In the genomic region with DNA sequence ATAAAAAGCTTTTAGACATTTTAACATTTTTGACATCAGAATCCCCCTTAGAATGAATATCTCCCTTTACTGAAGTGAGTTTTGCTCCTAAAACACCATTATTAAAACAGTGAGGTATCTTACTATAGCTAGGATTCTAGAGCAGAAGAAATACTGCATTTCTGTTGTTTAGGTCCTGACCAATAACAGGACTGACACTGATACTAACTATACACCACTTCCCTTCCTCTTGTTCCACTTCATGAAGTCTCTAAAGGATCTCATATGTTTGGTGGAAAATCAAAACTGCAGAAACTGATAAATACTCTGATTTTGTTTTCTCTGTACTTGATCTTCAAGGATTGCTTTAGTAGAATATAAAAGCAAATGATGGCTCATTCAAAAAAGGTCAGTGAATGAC, we compare ENCODE assay signal across 18 cellular contexts.
"Had no signal": no experiment of that assay in that cellular context is flagged by ENCODE, and none has a peak within 500 bp of the region (broad histone marks: within the 10 kb centered on the region; RNA-seq: fewer than 3 reads in every experiment).

No MANE protein-coding gene starts in this region.

- FAIRE-seq: colon, endothelial cell of umbilical vein, frontal cortex, islet of Langerhans, keratinocyte had no signal

- DNase-seq: dermis blood vessel endothelial cell; dorsolateral prefrontal cortex; effector CD4-positive, alpha-beta T cell; effector memory CD4-positive, alpha-beta T cell; foreskin keratinocyte; heart left ventricle; hippocampal formation; left cardiac atrium; left lung; left ventricle myocardium superior; lower lobe of right lung; midbrain had no signal

- ATAC-seq: foreskin keratinocyte, gastroesophageal sphincter, heart left ventricle, left cardiac atrium, left lung, left ventricle myocardium superior, lower lobe of right lung had no signal
